14 cellular contexts compared by ENCODE assay signal in the genomic region with DNA sequence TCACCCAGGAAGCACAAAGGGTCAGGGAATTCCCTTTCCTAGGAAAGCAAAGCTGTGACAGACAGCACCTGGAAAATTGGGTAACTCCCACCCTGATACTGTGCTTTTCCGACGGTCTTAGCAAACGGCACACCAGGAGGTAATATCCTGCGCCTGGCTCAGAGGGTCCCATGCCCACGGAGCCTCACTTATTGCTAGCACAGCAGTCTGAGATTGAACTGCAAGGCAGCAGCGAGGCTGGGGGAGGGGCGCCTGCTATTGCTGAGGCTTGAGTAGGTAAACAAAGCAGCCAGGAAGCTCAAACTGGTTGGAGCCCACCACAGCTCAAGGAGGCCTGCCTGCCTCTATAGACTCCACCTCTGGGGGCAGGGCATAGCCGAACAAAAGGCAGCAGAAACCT. TPM values are rescaled to one million over a fixed set of nuclear protein-coding genes. Genes with fewer than 3 reads are reported as not detected.
"Had no signal": no experiment of that assay in that cellular context is flagged by ENCODE, and none has a peak within 500 bp of the region (broad histone marks: within the 10 kb centered on the region; RNA-seq: fewer than 3 reads in every experiment).

No MANE protein-coding gene starts in this region.

RNA-seq across cellular contexts. Expression of a gene that starts 57.0 kb away (rescaled TPM):
- total RNA-seq: activated CD4-positive, alpha-beta memory T cell treated with anti-CD3 and anti-CD28 coated beads for 36 hours; activated CD4-positive, alpha-beta T cell treated with anti-CD3 and anti-CD28 coated beads, Interleukin-2, amount 10 ng/mL, durations not matched to agents 24 days and 14 days; activated CD8-positive, alpha-beta memory T cell treated with anti-CD3 and anti-CD28 coated beads for 36 hours; activated CD8-positive, alpha-beta T cell treated with anti-CD3 and anti-CD28 coated beads for 36 hours; activated naive CD4-positive, alpha-beta T cell treated with anti-CD3 and anti-CD28 coated beads for 36 hours; activated naive CD4-positive, alpha-beta T cell treated with anti-CD3 and anti-CD28 coated beads, Interleukin-2, amount 50 U/mL, for 72 hours; activated naive CD8-positive, alpha-beta T cell treated with anti-CD3 and anti-CD28 coated beads for 36 hours; activated T-cell treated with anti-CD3 and anti-CD28 coated beads, Interleukin-2, amount 50 U/mL, for 4 hours; activated T-cell treated with anti-CD3 and anti-CD28 coated beads, Interleukin-2, amount 50 U/mL, for 72 hours; activated T-helper 1 cell treated with anti-CD3 and anti-CD28 coated beads, Interleukin-12 subunit alpha, Interleukin-12 subunit beta, Interleukin-2, Interleukin-4 antibody, amounts not matched to agents 30 ng/mL and 10 ng/mL and 1 ng/mL, durations not matched to agents 14 hours and 24 hours and 36 hours; activated T-helper 17 cell treated with anti-CD3 and anti-CD28 coated beads, Interleukin-2, amount 50 U/mL, for 72 hours; aorta; body of pancreas; cardiac septum had no signal
- polyA plus RNA-seq: aorta had no signal
